Comparison of ENCODE assay signal across 8 cellular contexts in genomic region chr5:34656700-34657549, GRCh38. TPM values are rescaled to one million over a fixed set of nuclear protein-coding genes. Genes with fewer than 3 reads are reported as not detected.
A peak's percentile ranks its signal among the peaks of the same experiment; 100 is the strongest.
DNase-seq lines count a peak whose midpoint lies in the region; ATAC-seq and TF ChIP-seq lines count a peak whose summit lies in the region.

No MANE protein-coding gene starts in this region.

- H3K4me3 Mint-ChIP-seq in osteocyte (ENCODE audit: unreplicated experiment) = peak overlapping the region; percentile 89

- H3K27me3 Mint-ChIP-seq in osteocyte (ENCODE audit: unreplicated experiment) = no peaks in the 10 kb centered on the region

- TF ChIP-seq CTCF in HFF-Myc (IDR thresholded peaks at IDR 0.05; ENCODE audit: low read depth, low read length, missing control alignments) (no peak), foreskin fibroblast (IDR thresholded peaks at IDR 0.05; ENCODE audit: low read depth, low read length) (no peak), osteocyte (IDR thresholded peaks at IDR 0.05) (no peak)

- no peak for ATAC-seq in HG03280 (IDR thresholded peaks at IDR 0.05; ENCODE audit: unreplicated experiment)
- ATAC-seq in GM21360 (IDR thresholded peaks at IDR 0.05; ENCODE audit: unreplicated experiment) = no peak
- no peak for ATAC-seq in HG03460 (IDR thresholded peaks at IDR 0.05; ENCODE audit: unreplicated experiment)

- H3K9me3 Mint-ChIP-seq in osteocyte (ENCODE audit: unreplicated experiment) = no peaks in the 10 kb centered on the region

- H3K4me3 ChIP-seq in BLaER1 treated with 17β-estradiol and CSF1 and Interleukin-3, amounts not matched to agents 10 nM and 100 nM = peak overlapping the region; percentile 81 to 95 (median 89)
- H3K4me3 ChIP-seq in HFF-Myc (replicated peaks; ENCODE audit: low read depth, low read length) (peak overlapping the region; percentile 88), foreskin fibroblast (ENCODE audit: low read depth in 1 of 2, low read length in 2 of 2) (peak overlapping the region; percentile 78 to 86)

- peak overlapping the region; percentile 36 for H3K27ac Mint-ChIP-seq in osteocyte (ENCODE audit: unreplicated experiment)

- H3K4me2 ChIP-seq in BLaER1 treated with 17β-estradiol and CSF1 and Interleukin-3, amounts not matched to agents 10 nM and 100 nM = peak overlapping the region; percentile 90 to 100 (median 97)

- peaks cover 0 to 20% (median 6%) of the 10 kb centered on the region in 11 experiments; a peak in 9 of 22 replicates for H3K36me3 ChIP-seq in BLaER1 treated with 17β-estradiol and CSF1 and Interleukin-3, amounts not matched to agents 10 nM and 100 nM

- H3K36me3 Mint-ChIP-seq in osteocyte (ENCODE audit: unreplicated experiment) = peaks cover 4% of the 10 kb centered on the region

- peaks cover 49% of the 10 kb centered on the region for H3K4me1 Mint-ChIP-seq in osteocyte (ENCODE audit: unreplicated experiment)

- H3K27me3 ChIP-seq in BLaER1 treated with 17β-estradiol and CSF1 and Interleukin-3, amounts not matched to agents 10 nM and 100 nM = no peaks in the 10 kb centered on the region

- H3K9me3 ChIP-seq in BLaER1 treated with 17β-estradiol and CSF1 and Interleukin-3, amounts not matched to agents 10 nM and 100 nM (replicated peaks in 1 of 11) = 0 out of 22 replicates have a peak, but pooled peaks cover 0 to 3% (median 0%) of the 10 kb centered on the region in 11 experiments

- H3K9ac ChIP-seq in BLaER1 treated with 17β-estradiol and CSF1 and Interleukin-3, amounts not matched to agents 10 nM and 100 nM = peak overlapping the region; percentile 82 to 95 (median 89)

- peaks cover 0 to 37% (median 24%) of the 10 kb centered on the region in 11 experiments; a peak in 11 of 22 replicates for H4K20me1 ChIP-seq in BLaER1 treated with 17β-estradiol and CSF1 and Interleukin-3, amounts not matched to agents 10 nM and 100 nM

- no peak for DNase-seq in HFF-Myc (ENCODE audit: extremely low read depth, low read depth)
- DNase-seq in activated CD8-positive, alpha-beta memory T cell treated with anti-CD3 and anti-CD28 coated beads, Interleukin-2, amount 50 U/mL, for 48 hours = peak; percentile 51
- peak in 1 of 2 donors; percentile 53 for DNase-seq in foreskin fibroblast
- DNase-seq in osteocyte (ENCODE audit: extremely low spot score, unreplicated experiment) = no peak

- H3K4me1 ChIP-seq in BLaER1 treated with 17β-estradiol and CSF1 and Interleukin-3, amounts not matched to agents 10 nM and 100 nM = peaks cover 35 to 52% (median 39%) of the 10 kb centered on the region in 10 experiments

- peak overlapping the region; percentile 49 to 95 (median 92); a peak in 21 of 22 replicates for H3K27ac ChIP-seq in BLaER1 treated with 17β-estradiol and CSF1 and Interleukin-3, amounts not matched to agents 10 nM and 100 nM

RNA-seq across cellular contexts. Expression of gene RAI14, which starts 0.8 kb away (rescaled TPM):
- total RNA-seq in osteocyte = 130 and 138 TPM in 2 replicates
